ENCODE assay signal across 17 cellular contexts in genomic region chr13:102571075-102571474, GRCh38. TPM values are rescaled to one million over a fixed set of nuclear protein-coding genes. Genes with fewer than 3 reads are reported as not detected.
A peak's percentile ranks its signal among the peaks of the same experiment; 100 is the strongest.
DNase-seq lines count a peak whose midpoint lies in the region; ATAC-seq, FAIRE-seq and TF ChIP-seq lines count a peak whose summit lies in the region.
"Had no signal": no experiment of that assay in that cellular context is flagged by ENCODE, and none has a peak within 500 bp of the region (broad histone marks: within the 10 kb centered on the region; RNA-seq: fewer than 3 reads in every experiment).

No MANE protein-coding gene starts in this region.

- no peaks in the 10 kb centered on the region for H3K9me3 ChIP-seq in IMR-90 (ENCODE audit: control insufficient read depth, insufficient read depth, low read length)
- H3K9me3 ChIP-seq: BLaER1 had no signal

- H3K27me3 ChIP-seq in IMR-90 (ENCODE audit: control insufficient read depth, insufficient read depth, low read length), result peaks cover 14% of the 10 kb centered on the region
- H3K27me3 ChIP-seq: BLaER1 had no signal

- no peak for FAIRE-seq in H54 (lab: Jason Lieb, UNC)
- FAIRE-seq: colon had no signal

- no peaks in the 10 kb centered on the region for H3K36me3 ChIP-seq in IMR-90 (ENCODE audit: control insufficient read depth, insufficient read depth, low read length)
- H3K36me3 ChIP-seq: BLaER1 had no signal

- no peak overlapping the region for H3K23ac ChIP-seq in IMR-90 (ENCODE audit: low read depth, low read length)

- BruUV-seq in IMR-90 (replicated peaks; lab: Mats Ljungman, UMichigan), result no TSS peak

- 45% methylated on average over 3 of the region's 4 CpGs; no CpG with 5 or more reads in 1 of the 2 experiments for WGBS in IMR-90 (ENCODE audit: extremely low coverage in 2 of 2, insufficient read length in 1 of 2), 2 experiments

- H3K79me1 ChIP-seq in IMR-90 (ENCODE audit: low read depth in 1 of 2, low read length in 2 of 2), result no peaks in the 10 kb centered on the region

- peak overlapping the region; percentile 85 for H3K27ac Mint-ChIP-seq in glutamatergic neuron (ENCODE audit: unreplicated experiment)
- no peak overlapping the region for H3K27ac Mint-ChIP-seq in stimulated activated naive CD8-positive, alpha-beta T cell treated with anti-CD3 and anti-CD28 coated beads, Interleukin-15, amount 100 ng/mL, for 72 hours

- H3K14ac ChIP-seq in IMR-90 (replicated peaks; ENCODE audit: low read depth, low read length), result no peak overlapping the region

- no peak overlapping the region for H3K18ac ChIP-seq in IMR-90 (ENCODE audit: low read depth, low read length)

- no peaks in the 10 kb centered on the region for H3K9me1 ChIP-seq in IMR-90 (ENCODE audit: insufficient read depth, low read length)

- H2AK5ac ChIP-seq in IMR-90 (ENCODE audit: low read depth, low read length), result no peak overlapping the region

- H3K27me3 Mint-ChIP-seq in glutamatergic neuron (ENCODE audit: unreplicated experiment), result peaks cover 5% of the 10 kb centered on the region
- peaks cover 12% of the 10 kb centered on the region for H3K27me3 Mint-ChIP-seq in stimulated activated naive CD8-positive, alpha-beta T cell treated with anti-CD3 and anti-CD28 coated beads, Interleukin-15, amount 100 ng/mL, for 72 hours

- no peak for TF ChIP-seq RAD21 in IMR-90 (IDR thresholded peaks at IDR 0.05; ENCODE audit: low read length)

- H3K27ac ChIP-seq in IMR-90 (ENCODE audit: insufficient read depth, low read length), result no peak overlapping the region
- H3K27ac ChIP-seq: BLaER1 had no signal

- no peak overlapping the region for H2AFZ ChIP-seq in IMR-90 (replicated peaks; ENCODE audit: low read length, poor library complexity)

- no peaks in the 10 kb centered on the region for H3K36me3 Mint-ChIP-seq in glutamatergic neuron (ENCODE audit: unreplicated experiment)

- no peak overlapping the region for H3K4me2 ChIP-seq in IMR-90 (ENCODE audit: low read depth, low read length)
- H3K4me2 ChIP-seq: BLaER1, smooth muscle cell had no signal

- intact Hi-C loops in IMR-90 (cut with micrococcal nuclease), result no loop called here

- dilution Hi-C loops in IMR-90 (cut with HindIII; ENCODE audit: low sequenced_read_pairs, unreplicated experiment), result no loop called here

- no peak overlapping the region for H3K9ac ChIP-seq in IMR-90 (ENCODE audit: low read depth, low read length)
- H3K9ac ChIP-seq: BLaER1 had no signal

- H2BK20ac ChIP-seq in IMR-90 (ENCODE audit: low read depth, low read length), result no peak overlapping the region

- TF ChIP-seq CTCF in IMR-90 (conservative IDR thresholded peaks at IDR 0.05; ENCODE audit: low read depth, low read length) (0 out of 2 replicates have a peak, but pooled peaks have one; percentile 5), glutamatergic neuron (IDR thresholded peaks at IDR 0.05; ENCODE audit: partially characterized antibody, unreplicated experiment) (peak; percentile 25), GM20000 (IDR thresholded peaks at IDR 0.05; ENCODE audit: extremely low read depth, missing control alignments) (no peak)

- POLR2A ChIA-PET in IMR-90 (lab: Charles Lee; ENCODE audit: unreplicated experiment), result no interaction called here

- H2BK15ac ChIP-seq in IMR-90 (ENCODE audit: low read depth, low read length), result no peak overlapping the region

- in situ Hi-C loops in IMR-90 (cut with MboI; ENCODE audit: low sequenced_read_pairs), result loop anchor here (25.0 kb wide), 1 partner anchor 1434 kb away; no protein-coding TSS in a partner anchor

- H4K8ac ChIP-seq in IMR-90 (ENCODE audit: low read depth in 2 of 2, low read length in 2 of 2), result no peak overlapping the region

- TF ChIP-seq POLR2A in IMR-90 (IDR thresholded peaks at IDR 0.05; ENCODE audit: low read depth, low read length), result no peak
- TF ChIP-seq POLR2A in H54 (IDR thresholded peaks at IDR 0.05; ENCODE audit: low read depth, low read length), result no peak

- no peak overlapping the region for H4K5ac ChIP-seq in IMR-90 (ENCODE audit: low read depth, low read length)

- ATAC-seq in IMR-90 (ENCODE audit: low read depth), result no peak
- no peak for ATAC-seq in stimulated activated naive CD8-positive, alpha-beta T cell treated with anti-CD3 and anti-CD28 coated beads, Interleukin-15, amount 100 ng/mL, for 72 hours
- ATAC-seq: esophagus mucosa had no signal

- peaks cover 28% of the 10 kb centered on the region for H3K4me1 Mint-ChIP-seq in glutamatergic neuron (ENCODE audit: low read depth, unreplicated experiment)
- H3K4me1 Mint-ChIP-seq in stimulated activated naive CD8-positive, alpha-beta T cell treated with anti-CD3 and anti-CD28 coated beads, Interleukin-15, amount 100 ng/mL, for 72 hours, result no peaks in the 10 kb centered on the region

- H2AK9ac ChIP-seq in IMR-90 (replicated peaks; ENCODE audit: low read depth, low read length, poor library complexity), result no peak overlapping the region

- no peak overlapping the region for H3K56ac ChIP-seq in IMR-90 (ENCODE audit: extremely low read depth, insufficient read depth, low read length)

- H2BK120ac ChIP-seq in IMR-90 (ENCODE audit: low read depth, low read length), result no peak overlapping the region

- no peak overlapping the region for H4K91ac ChIP-seq in IMR-90 (ENCODE audit: insufficient read depth, low read depth, low read length)

- no peak overlapping the region for H3K4ac ChIP-seq in IMR-90 (ENCODE audit: low read depth, low read length)

- H4K20me1 ChIP-seq in IMR-90 (ENCODE audit: insufficient read depth, low read length), result no peaks in the 10 kb centered on the region
- H4K20me1 ChIP-seq: BLaER1 had no signal

- H3K4me1 ChIP-seq in IMR-90 (ENCODE audit: control insufficient read depth, insufficient read depth, low read length), result peaks cover 3% of the 10 kb centered on the region; the same call in 1 of the 2 replicates
- H3K4me1 ChIP-seq: BLaER1 had no signal

- peaks cover 6% of the 10 kb centered on the region for H3K9me3 Mint-ChIP-seq in glutamatergic neuron (ENCODE audit: unreplicated experiment)
- H3K9me3 Mint-ChIP-seq in stimulated activated naive CD8-positive, alpha-beta T cell treated with anti-CD3 and anti-CD28 coated beads, Interleukin-15, amount 100 ng/mL, for 72 hours, result no peaks in the 10 kb centered on the region

- CTCF ChIA-PET in IMR-90 (lab: Yijun Ruan, JAX), result interaction anchor here (1.6 kb wide), 1 partner anchor 15 kb away, joined by 4 read pairs; no protein-coding TSS in a partner anchor

- no peak overlapping the region for H3K4me3 ChIP-seq in IMR-90 (ENCODE audit: insufficient read depth, low read depth, low read length)
- H3K4me3 ChIP-seq: BLaER1, smooth muscle cell had no signal

- no peak overlapping the region for H2BK5ac ChIP-seq in IMR-90 (ENCODE audit: low read depth, low read length, poor library complexity, severe bottlenecking)

- DNase-seq in D341Med (ENCODE audit: low spot score) (peak; percentile 35), IMR-90 (no peak), SHP77 treated with DMSO at 0.1 percent for 48 hours (lab: John Stamatoyannopoulos, UW) (peak; percentile 17), glutamatergic neuron (peak; percentile 41), NCI-H187 (lab: John Stamatoyannopoulos, UW) (no peak), GM20000 (ENCODE audit: low spot score) (no peak), H54 (ENCODE audit: insufficient read length, low spot score) (no peak)
- no peak for DNase-seq in stimulated activated naive CD8-positive, alpha-beta T cell treated with anti-CD3 and anti-CD28 coated beads, Interleukin-15, amount 100 ng/mL, for 72 hours
- DNase-seq: activated CD4-positive, CD25-positive, alpha-beta regulatory T cell treated with anti-CD3 and anti-CD28 coated beads, Interleukin-2, amount 50 U/mL, for 72 hours; activated T-cell treated with anti-CD3 and anti-CD28 coated beads, Interleukin-2, amount 50 U/mL, for 1 hour; NCI-H1048; NCI-H774; nucleus accumbens had no signal

- H3K4me3 Mint-ChIP-seq in glutamatergic neuron (ENCODE audit: unreplicated experiment), result peak overlapping the region; percentile 47
- no peak overlapping the region for H3K4me3 Mint-ChIP-seq in stimulated activated naive CD8-positive, alpha-beta T cell treated with anti-CD3 and anti-CD28 coated beads, Interleukin-15, amount 100 ng/mL, for 72 hours

TF ChIP-seq in IMR-90, 13 proteins besides CTCF, POLR2A, EP300 and RAD21:
- TF ChIP-seq RCOR1 (IDR thresholded peaks at IDR 0.05; ENCODE audit: insufficient replicate concordance, low read length), result no peak

RNA-seq across cellular contexts. Expression of gene TPP2, which starts 25.7 kb away (rescaled TPM):
- 52.9 and 62.2 TPM in 2 replicates for total RNA-seq in IMR-90 (2012; rRNA removed)
- 19.6 and 27.6 TPM in 2 replicates for polyA plus RNA-seq in IMR-90 (2012; rRNA removed)
- polyA plus RNA-seq in IMR-90 (2012; cell fraction: cytosol; rRNA removed), result 3.5 and 4.6 TPM in 2 replicates
- 5.1 and 37.7 TPM in 2 replicates for polyA plus RNA-seq in IMR-90 (2012; cell fraction: nucleus; rRNA removed; ENCODE audit: low replicate concordance)
- total RNA-seq in glutamatergic neuron (ENCODE audit: unreplicated experiment), result 84.6 TPM

Comparison
In these comparisons a context has a peak if more than half of its experiments do, and no peak if none do; other contexts are left out.
1. DNase-seq: peak in D341Med (single experiment), SHP77 treated with DMSO at 0.1 percent for 48 hours (single experiment) and glutamatergic neuron (single experiment); none in IMR-90 (single experiment), NCI-H187 (0 of 2), GM20000 (single experiment), stimulated activated naive CD8-positive, alpha-beta T cell treated with anti-CD3 and anti-CD28 coated beads, Interleukin-15, amount 100 ng/mL, for 72 hours (0 of 2) and H54 (single experiment).